34 cellular contexts compared by ENCODE assay signal in the genomic region with DNA sequence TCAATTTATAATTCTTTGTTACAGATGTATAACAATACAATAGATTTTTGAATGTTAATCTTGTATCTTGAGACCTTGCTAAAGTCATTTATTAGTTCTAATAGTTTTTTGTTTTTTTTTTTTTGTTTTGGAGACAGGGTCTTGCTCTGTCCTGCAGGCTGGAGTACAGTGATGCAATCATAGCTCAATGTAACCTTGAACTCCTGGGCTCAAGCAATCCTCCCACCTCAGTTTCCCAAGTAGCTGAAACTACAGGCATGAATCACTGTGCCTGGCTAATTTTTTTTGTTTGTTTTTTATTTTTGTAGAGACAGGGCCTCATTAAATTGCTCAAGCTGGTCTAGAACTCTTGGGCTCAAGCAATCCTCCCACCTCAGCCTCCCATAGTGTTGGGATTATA.
"Had no signal": no experiment of that assay in that cellular context is flagged by ENCODE, and none has a peak within 500 bp of the region (broad histone marks: within the 10 kb centered on the region; RNA-seq: fewer than 3 reads in every experiment).

No MANE protein-coding gene starts in this region.

- H3K27me3 ChIP-seq: adrenal gland, ascending aorta, breast epithelium, cardiac muscle cell, colonic mucosa, esophagus muscularis mucosa had no signal

- H3K4me3 ChIP-seq: adrenal gland, ascending aorta, breast epithelium, cardiac muscle cell, colonic mucosa, esophagus muscularis mucosa had no signal

- H3K27ac ChIP-seq: adrenal gland, ascending aorta, breast epithelium, cardiac muscle cell, colonic mucosa, esophagus muscularis mucosa, WERI-Rb-1 had no signal

- H3K9me3 Mint-ChIP-seq: activated naive CD4-positive, alpha-beta T cell treated with anti-CD3 and anti-CD28 coated beads for 36 hours had no signal

- H3K9me3 ChIP-seq: adrenal gland, ascending aorta, breast epithelium, colonic mucosa, esophagus muscularis mucosa had no signal

- DNase-seq: activated CD4-positive, alpha-beta memory T cell treated with anti-CD3 and anti-CD28 coated beads for 36 hours; activated CD4-positive, alpha-beta T cell treated with anti-CD3 and anti-CD28 coated beads for 36 hours; activated CD4-positive, alpha-beta T cell treated with anti-CD3 and anti-CD28 coated beads, Interleukin-2, amount 10 ng/mL, durations not matched to agents 24 days and 14 days; activated CD4-positive, CD25-positive, alpha-beta regulatory T cell; activated CD4-positive, CD25-positive, alpha-beta regulatory T cell treated with anti-CD3 and anti-CD28 coated beads, Interleukin-2, amount 50 U/mL, for 72 hours; activated CD8-positive, alpha-beta memory T cell treated with anti-CD3 and anti-CD28 coated beads, Interleukin-2, amount 10 ng/mL, durations not matched to agents 7 days and 5 days; activated CD8-positive, alpha-beta memory T cell treated with anti-CD3 and anti-CD28 coated beads, Interleukin-2, amount 50 U/mL, for 4 hours; activated CD8-positive, alpha-beta T cell treated with anti-CD3 and anti-CD28 coated beads, Interleukin-2, amount 10 ng/mL, durations not matched to agents 7 days and 5 days; activated effector memory CD4-positive, alpha-beta T cell treated with anti-CD3 and anti-CD28 coated beads, Interleukin-2, amount 50 U/mL, for 16 hours; activated naive CD4-positive, alpha-beta T cell treated with anti-CD3 and anti-CD28 coated beads for 36 hours; activated naive CD8-positive, alpha-beta T cell treated with anti-CD3 and anti-CD28 coated beads for 36 hours; activated naive CD8-positive, alpha-beta T cell treated with anti-CD3 and anti-CD28 coated beads, Interleukin-2, amount 50 U/mL, for 24 hours; activated T-cell treated with anti-CD3 and anti-CD28 coated beads, Interleukin-2, amount 50 U/mL, for 1 hour; activated T-cell treated with anti-CD3 and anti-CD28 coated beads, Interleukin-2, amount 50 U/mL, for 48 hours; adrenal gland; central memory CD4-positive, alpha-beta T cell; cerebellar nuclear complex; colonic mucosa; effector memory CD4-positive, alpha-beta T cell; endodermal cell; foreskin fibroblast; T-helper 1 cell; T-helper 17 cell; T1000; WERI-Rb-1 had no signal

- H3K27ac Mint-ChIP-seq: activated CD4-positive, alpha-beta memory T cell treated with anti-CD3 and anti-CD28 coated beads for 36 hours; activated CD4-positive, alpha-beta T cell treated with anti-CD3 and anti-CD28 coated beads for 36 hours; activated CD4-positive, alpha-beta T cell treated with anti-CD3 and anti-CD28 coated beads, Interleukin-2, amount 10 ng/mL, durations not matched to agents 24 days and 14 days; activated CD8-positive, alpha-beta memory T cell treated with anti-CD3 and anti-CD28 coated beads, Interleukin-2, amount 10 ng/mL, durations not matched to agents 7 days and 5 days; activated CD8-positive, alpha-beta T cell treated with anti-CD3 and anti-CD28 coated beads, Interleukin-2, amount 10 ng/mL, durations not matched to agents 7 days and 5 days; activated naive CD4-positive, alpha-beta T cell treated with anti-CD3 and anti-CD28 coated beads for 36 hours; activated naive CD8-positive, alpha-beta T cell treated with anti-CD3 and anti-CD28 coated beads for 36 hours; activated naive CD8-positive, alpha-beta T cell treated with anti-CD3 and anti-CD28 coated beads, Interleukin-2, amount 50 U/mL, for 24 hours; activated T-helper 1 cell treated with anti-CD3 and anti-CD28 coated beads, Interleukin-12 subunit alpha, Interleukin-12 subunit beta, Interleukin-2, Interleukin-4 antibody, amounts not matched to agents 30 ng/mL and 10 ng/mL and 1 ng/mL, durations not matched to agents 14 hours and 24 hours and 36 hours; activated T-helper 2 cell treated with anti-CD3 and anti-CD28 coated beads, Interferon-gamma antibody, Interleukin-2, Interleukin-4, amounts not matched to agents 10 μg/mL and 5 μg/mL and 100 μg/mL, durations not matched to agents 14 hours and 24 hours and 36 hours; brain; endodermal cell; T-helper 17 cell; T-helper 2 cell treated with Interferon-gamma antibody and Interleukin-4, amounts not matched to agents 5 μg/mL and 100 μg/mL, for 36 hours had no signal

- H3K27me3 Mint-ChIP-seq: activated CD4-positive, alpha-beta memory T cell treated with anti-CD3 and anti-CD28 coated beads for 36 hours; activated CD4-positive, alpha-beta T cell treated with anti-CD3 and anti-CD28 coated beads for 36 hours; activated CD4-positive, alpha-beta T cell treated with anti-CD3 and anti-CD28 coated beads, Interleukin-2, amount 10 ng/mL, durations not matched to agents 24 days and 14 days; activated CD8-positive, alpha-beta memory T cell treated with anti-CD3 and anti-CD28 coated beads, Interleukin-2, amount 10 ng/mL, durations not matched to agents 7 days and 5 days; activated naive CD4-positive, alpha-beta T cell treated with anti-CD3 and anti-CD28 coated beads, Interleukin-2, amount 50 U/mL, for 24 hours; activated naive CD8-positive, alpha-beta T cell treated with anti-CD3 and anti-CD28 coated beads for 36 hours; activated naive CD8-positive, alpha-beta T cell treated with anti-CD3 and anti-CD28 coated beads, Interleukin-2, amount 50 U/mL, for 24 hours; T-helper 17 cell had no signal

- H3K36me3 ChIP-seq: adrenal gland, ascending aorta, breast epithelium, cardiac muscle cell, colonic mucosa, esophagus muscularis mucosa, WERI-Rb-1 had no signal

- H3K4me1 ChIP-seq: adrenal gland, breast epithelium, colonic mucosa, esophagus muscularis mucosa had no signal

- H3K4me3 Mint-ChIP-seq: activated CD4-positive, alpha-beta memory T cell treated with anti-CD3 and anti-CD28 coated beads for 36 hours; activated CD4-positive, alpha-beta T cell treated with anti-CD3 and anti-CD28 coated beads for 36 hours; activated CD4-positive, alpha-beta T cell treated with anti-CD3 and anti-CD28 coated beads, Interleukin-2, amount 10 ng/mL, durations not matched to agents 24 days and 14 days; activated CD8-positive, alpha-beta memory T cell treated with anti-CD3 and anti-CD28 coated beads, Interleukin-2, amount 10 ng/mL, durations not matched to agents 7 days and 5 days; activated CD8-positive, alpha-beta T cell treated with anti-CD3 and anti-CD28 coated beads, Interleukin-2, amount 10 ng/mL, durations not matched to agents 7 days and 5 days; activated naive CD4-positive, alpha-beta T cell treated with anti-CD3 and anti-CD28 coated beads for 36 hours; activated naive CD4-positive, alpha-beta T cell treated with anti-CD3 and anti-CD28 coated beads, Interleukin-2, amount 50 U/mL, for 24 hours; activated naive CD8-positive, alpha-beta T cell treated with anti-CD3 and anti-CD28 coated beads for 36 hours; activated naive CD8-positive, alpha-beta T cell treated with anti-CD3 and anti-CD28 coated beads, Interleukin-2, amount 50 U/mL, for 24 hours; activated T-helper 1 cell treated with anti-CD3 and anti-CD28 coated beads, Interleukin-12 subunit alpha, Interleukin-12 subunit beta, Interleukin-2, Interleukin-4 antibody, amounts not matched to agents 30 ng/mL and 10 ng/mL and 1 ng/mL, durations not matched to agents 14 hours and 24 hours and 36 hours; brain; endodermal cell; T-helper 17 cell; T-helper 2 cell treated with Interferon-gamma antibody and Interleukin-4, amounts not matched to agents 5 μg/mL and 100 μg/mL, for 36 hours had no signal

- H3K36me3 Mint-ChIP-seq: brain had no signal

- H3K4me1 Mint-ChIP-seq: brain, endodermal cell had no signal

- ATAC-seq: activated CD4-positive, alpha-beta T cell treated with anti-CD3 and anti-CD28 coated beads for 36 hours; activated CD8-positive, alpha-beta memory T cell treated with anti-CD3 and anti-CD28 coated beads, Interleukin-2, amount 10 ng/mL, durations not matched to agents 7 days and 5 days; activated CD8-positive, alpha-beta T cell treated with anti-CD3 and anti-CD28 coated beads, Interleukin-2, amount 10 ng/mL, durations not matched to agents 7 days and 5 days; activated naive CD8-positive, alpha-beta T cell treated with anti-CD3 and anti-CD28 coated beads, Interleukin-2, amount 50 U/mL, for 24 hours; T-helper 17 cell had no signal
